ENCODE assay signal across 21 cellular contexts in the genomic region with DNA sequence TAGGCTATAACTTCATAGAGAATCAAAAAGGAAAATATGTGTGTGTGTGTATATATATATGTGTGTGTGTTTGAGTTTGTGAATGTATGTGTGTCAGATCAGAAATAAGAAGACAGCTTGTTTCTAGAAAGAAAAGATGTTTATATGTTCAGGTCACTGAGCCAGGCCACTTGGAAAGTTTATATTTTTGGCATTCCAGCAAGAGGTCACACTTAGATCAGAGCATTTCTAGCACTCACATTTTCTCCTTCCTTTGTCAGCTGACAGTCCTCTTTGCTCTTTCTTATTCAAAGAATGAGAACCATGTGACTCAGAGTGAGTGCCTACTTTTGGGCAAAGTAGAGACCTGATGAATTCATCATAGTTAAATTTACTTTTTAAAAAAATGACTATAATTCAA. TPM values are rescaled to one million over a fixed set of nuclear protein-coding genes. Genes with fewer than 3 reads are reported as not detected.
"Had no signal": no experiment of that assay in that cellular context is flagged by ENCODE, and none has a peak within 500 bp of the region (broad histone marks: within the 10 kb centered on the region; RNA-seq: fewer than 3 reads in every experiment).

No MANE protein-coding gene starts in this region.

- H3K27me3 Mint-ChIP-seq: activated naive CD8-positive, alpha-beta T cell treated with anti-CD3 and anti-CD28 coated beads, Interleukin-2, amount 50 U/mL, for 24 hours; natural killer cell treated with Interleukin-12 subunit alpha and Interleukin-12 subunit beta and Interleukin-15 and Interleukin-18, amount 100 ng/mL, for 72 hours had no signal

- H3K4me1 Mint-ChIP-seq: activated CD4-positive, alpha-beta T cell treated with anti-CD3 and anti-CD28 coated beads, Interleukin-2, amount 10 ng/mL, durations not matched to agents 7 days and 5 days; activated naive CD4-positive, alpha-beta T cell treated with anti-CD3 and anti-CD28 coated beads, Interleukin-2, amount 10 ng/mL, durations not matched to agents 7 days and 5 days; activated naive CD8-positive, alpha-beta T cell treated with anti-CD3 and anti-CD28 coated beads, Interleukin-2, amount 50 U/mL, for 24 hours; memory B cell had no signal

- H3K27ac Mint-ChIP-seq: activated CD4-positive, alpha-beta T cell treated with anti-CD3 and anti-CD28 coated beads, Interleukin-2, amount 10 ng/mL, durations not matched to agents 7 days and 5 days; activated CD8-positive, alpha-beta T cell treated with anti-CD3 and anti-CD28 coated beads, Interleukin-2, amount 10 ng/mL, durations not matched to agents 7 days and 5 days; activated naive CD4-positive, alpha-beta T cell treated with anti-CD3 and anti-CD28 coated beads, Interleukin-2, amount 10 ng/mL, durations not matched to agents 7 days and 5 days; activated naive CD8-positive, alpha-beta T cell treated with anti-CD3 and anti-CD28 coated beads, Interleukin-2, amount 50 U/mL, for 24 hours; memory B cell; natural killer cell treated with Interleukin-12 subunit alpha and Interleukin-12 subunit beta and Interleukin-15 and Interleukin-18, amount 100 ng/mL, for 72 hours had no signal

- H3K4me3 Mint-ChIP-seq: activated CD4-positive, alpha-beta T cell treated with anti-CD3 and anti-CD28 coated beads, Interleukin-2, amount 10 ng/mL, durations not matched to agents 7 days and 5 days; activated CD8-positive, alpha-beta T cell treated with anti-CD3 and anti-CD28 coated beads, Interleukin-2, amount 10 ng/mL, durations not matched to agents 7 days and 5 days; activated naive CD4-positive, alpha-beta T cell treated with anti-CD3 and anti-CD28 coated beads, Interleukin-2, amount 10 ng/mL, durations not matched to agents 7 days and 5 days; activated naive CD8-positive, alpha-beta T cell treated with anti-CD3 and anti-CD28 coated beads, Interleukin-2, amount 50 U/mL, for 24 hours; activated T-cell treated with anti-CD3 and anti-CD28 coated beads, Interleukin-2, amount 50 U/mL, for 4 hours; memory B cell; natural killer cell treated with Interleukin-12 subunit alpha and Interleukin-12 subunit beta and Interleukin-15 and Interleukin-18, amount 100 ng/mL, for 72 hours had no signal

- DNase-seq: activated CD4-positive, alpha-beta T cell treated with anti-CD3 and anti-CD28 coated beads, Interleukin-2, amount 10 ng/mL, durations not matched to agents 7 days and 5 days; activated CD4-positive, CD25-positive, alpha-beta regulatory T cell; activated CD8-positive, alpha-beta T cell treated with anti-CD3 and anti-CD28 coated beads, Interleukin-2, amount 10 ng/mL, durations not matched to agents 7 days and 5 days; activated effector memory CD4-positive, alpha-beta T cell treated with Interleukin-2 at 50 U/mL for 16 hours; activated naive CD4-positive, alpha-beta T cell treated with anti-CD3 and anti-CD28 coated beads, Interleukin-2, amount 10 ng/mL, durations not matched to agents 7 days and 5 days; activated naive CD8-positive, alpha-beta T cell treated with anti-CD3 and anti-CD28 coated beads, Interleukin-2, amount 50 U/mL, for 24 hours; activated T-cell treated with anti-CD3 and anti-CD28 coated beads, Interleukin-2, amount 50 U/mL, for 4 hours; cerebellar nuclear complex; effector CD4-positive, alpha-beta T cell; hypothalamus; posterior cingulate gyrus; retina; stimulated activated CD8-positive, alpha-beta memory T cell treated with anti-CD3 and anti-CD28 coated beads, Interleukin-4, amount 100 ng/mL, for 48 hours; stimulated activated naive CD4-positive, alpha-beta T cell; T1000; tibial artery had no signal

- H3K36me3 Mint-ChIP-seq: activated naive CD4-positive, alpha-beta T cell treated with anti-CD3 and anti-CD28 coated beads, Interleukin-2, amount 10 ng/mL, durations not matched to agents 7 days and 5 days; memory B cell had no signal

- H3K4me3 ChIP-seq: ascending aorta, breast epithelium, tibial artery had no signal

- ATAC-seq: activated CD8-positive, alpha-beta T cell treated with anti-CD3 and anti-CD28 coated beads, Interleukin-2, amount 10 ng/mL, durations not matched to agents 7 days and 5 days; activated naive CD8-positive, alpha-beta T cell treated with anti-CD3 and anti-CD28 coated beads, Interleukin-2, amount 50 U/mL, for 24 hours; activated T-cell treated with anti-CD3 and anti-CD28 coated beads, Interleukin-2, amount 50 U/mL, for 4 hours; esophagus mucosa; natural killer cell treated with Interleukin-12 subunit alpha and Interleukin-12 subunit beta and Interleukin-15 and Interleukin-18, amount 100 ng/mL, for 72 hours had no signal

RNA-seq across cellular contexts. Expression of a gene that starts 22.9 kb away (rescaled TPM):
- total RNA-seq: ascending aorta had no signal
